17 cellular contexts compared by ENCODE assay signal in genomic region chr14:54637829-54638446, GRCh38.
A peak's percentile ranks its signal among the peaks of the same experiment; 100 is the strongest.
DNase-seq lines count a peak whose midpoint lies in the region; ATAC-seq and TF ChIP-seq lines count a peak whose summit lies in the region.
"Had no signal": no experiment of that assay in that cellular context is flagged by ENCODE, and none has a peak within 500 bp of the region (broad histone marks: within the 10 kb centered on the region; RNA-seq: fewer than 3 reads in every experiment).

No MANE protein-coding gene starts in this region.

- peak; percentile 87 for ATAC-seq in Panc1
- ATAC-seq: effector memory CD8-positive, alpha-beta T cell; heart left ventricle; HepG2 had no signal

- in situ Hi-C loops in Panc1 (cut with HindIII; ENCODE audit: low pct_unique_long_range_greater_than_20kb, low sequenced_read_pairs) = no loop called here

- DNase-seq in AG04450 (ENCODE audit: low read depth, low spot score) (no peak), Panc1 (ENCODE audit: low read depth, low spot score) (no peak), choroid plexus epithelial cell (ENCODE audit: low read depth) (peak; percentile 67), lung microvascular endothelial cell (ENCODE audit: low read depth in 2 of 2) (peak; percentile 85 to 96), posterior cingulate gyrus (no peak), NCI-H128 (lab: John Stamatoyannopoulos, UW; ENCODE audit: unreplicated experiment) (no peak), Kasumi-1 (lab: John Stamatoyannopoulos, UW) (no peak)
- no peak for DNase-seq in activated CD4-positive, alpha-beta T cell treated with anti-CD3 and anti-CD28 coated beads, Interleukin-2, amount 50 U/mL, for 1 hour
- DNase-seq: ACHN; activated CD4-positive, alpha-beta T cell treated with anti-CD3 and anti-CD28 coated beads, Interleukin-2, amount 50 U/mL, for 4 hours; effector memory CD8-positive, alpha-beta T cell; heart left ventricle; left ventricle myocardium inferior; NCI-H1105; NCI-H446 treated with DMSO at 0.1 percent for 48 hours had no signal

- CTCF ChIA-PET in AG04450 (lab: Charles Lee) = no interaction called here
- CTCF ChIA-PET in Panc1 (lab: Charles Lee) = no interaction called here

- peaks cover 12% of the 10 kb centered on the region for H3K4me1 ChIP-seq in Panc1 (ENCODE audit: control insufficient read depth, insufficient read depth, low read length)

- H3K27ac ChIP-seq in AG04450 (ENCODE audit: low read depth, low read length) (peak overlapping the region; percentile 73), Panc1 (ENCODE audit: low read length) (0 out of 2 replicates have a peak overlapping the region, but pooled peaks have one; percentile 25)
- H3K27ac ChIP-seq: heart left ventricle, left ventricle myocardium inferior, neutrophil had no signal

- H3K27me3 ChIP-seq in AG04450 (ENCODE audit: control insufficient read depth, insufficient read depth, low read length) (no peaks in the 10 kb centered on the region), Panc1 (ENCODE audit: control insufficient read depth, insufficient read depth, low read length) (no peaks in the 10 kb centered on the region)
- H3K27me3 ChIP-seq: heart left ventricle, neutrophil had no signal

- H3K9me3 ChIP-seq in AG04450 (ENCODE audit: control insufficient read depth, insufficient read depth, low read length) (no peaks in the 10 kb centered on the region), Panc1 (ENCODE audit: control insufficient read depth, insufficient read depth, low read depth, low read length) (no peaks in the 10 kb centered on the region)
- H3K9me3 ChIP-seq: heart left ventricle, left ventricle myocardium inferior, neutrophil had no signal

- POLR2A ChIA-PET in AG04450 (lab: Yijun Ruan, JAX) = interaction anchor here (1.1 kb wide), 1 partner anchor 13 kb away, joined by 6 read pairs; no protein-coding TSS in a partner anchor
- POLR2A ChIA-PET in Panc1 (lab: Charles Lee) = no interaction called here

- TF ChIP-seq CTCF in AG04450 (IDR thresholded peaks at IDR 0.05; ENCODE audit: low read depth, low read length) (no peak), Panc1 (IDR thresholded peaks at IDR 0.05) (no peak), choroid plexus epithelial cell (conservative IDR thresholded peaks at IDR 0.05; ENCODE audit: low read depth, low read length) (no peak)

- intact Hi-C loops in Panc1 (cut with micrococcal nuclease; ENCODE audit: unreplicated experiment) (loop anchor here (5.0 kb wide), 1 partner anchor 71 kb away; the partner anchor contains the start of gene SAMD4A), posterior cingulate gyrus (cut with DNase I) (no loop called here)

- H3K36me3 ChIP-seq in Panc1 (ENCODE audit: control insufficient read depth, insufficient read depth, low read length) = no peaks in the 10 kb centered on the region
- H3K36me3 ChIP-seq: heart left ventricle, left ventricle myocardium inferior, neutrophil had no signal

- no TSS peak for BruUV-seq in Panc1 (replicated peaks; lab: Mats Ljungman, UMichigan)

- H3K4me3 ChIP-seq in AG04450 (ENCODE audit: low read depth, low read length) = peak overlapping the region; percentile 15; the same call in 1 of the 2 replicates
- H3K4me3 ChIP-seq in Panc1 (ENCODE audit: low read depth in 2 of 2, low read length in 2 of 2) = no peak overlapping the region
- H3K4me3 ChIP-seq in choroid plexus epithelial cell (ENCODE audit: low read depth, low read length) = no peak overlapping the region
- H3K4me3 ChIP-seq: heart left ventricle, left ventricle myocardium inferior had no signal

Comparison
In these comparisons a context has a peak if more than half of its experiments do, and no peak if none do; other contexts are left out.
1. DNase-seq: peak in choroid plexus epithelial cell (single experiment) and lung microvascular endothelial cell (2 of 2); none in AG04450 (single experiment), Panc1 (single experiment), posterior cingulate gyrus (0 of 10), NCI-H128 (single experiment), Kasumi-1 (0 of 2) and activated CD4-positive, alpha-beta T cell treated with anti-CD3 and anti-CD28 coated beads, Interleukin-2, amount 50 U/mL, for 1 hour (single experiment).